Comparison of ENCODE assay signal across 9 cellular contexts in genomic region chr13:24680258-24680920, GRCh38. TPM values are rescaled to one million over a fixed set of nuclear protein-coding genes. Genes with fewer than 3 reads are reported as not detected.
DNase-seq lines count a peak whose midpoint lies in the region; ATAC-seq, FAIRE-seq and TF ChIP-seq lines count a peak whose summit lies in the region.
"Had no signal": no experiment of that assay in that cellular context is flagged by ENCODE, and none has a peak within 500 bp of the region (broad histone marks: within the 10 kb centered on the region; RNA-seq: fewer than 3 reads in every experiment).

Gene ATP12A (plus strand): TSS chr13:24680408. CDS start chr13:24680744, 336 bp downstream.

- H2BK12ac ChIP-seq in H1 (ENCODE audit: low read depth, low read length) = peak within 1 kb of the TSS; percentile 50; the same call in 1 of the 2 replicates

- TF ChIP-seq RAD21 in H1 (IDR thresholded peaks at IDR 0.05 in 1 of 2, conservative IDR thresholded peaks at IDR 0.05 in 1 of 2; ENCODE audit: low read depth in 2 of 2, low read length in 2 of 2) = peak; percentile 20 to 28; a peak in 1 of 4 replicates

- H2BK5ac ChIP-seq in H1 (ENCODE audit: low read depth, low read length) = no peak within 1 kb of the TSS

- FAIRE-seq in H1 (lab: Jason Lieb, UNC) (no peak), D721Med (lab: Jason Lieb, UNC) (no peak)

- peak within 1 kb of the TSS; percentile 86 for H4K8ac ChIP-seq in H1 (ENCODE audit: extremely low read depth, insufficient read depth, low read length)

- H3K18ac ChIP-seq in H1 (ENCODE audit: extremely low read depth, low read length) = no peak within 1 kb of the TSS; the same call in 1 of the 2 replicates

- peaks cover 3% of the 10 kb centered on the region; the same call in 1 of the 2 replicates for H3K4me1 ChIP-seq in HEK293 (ENCODE audit: control insufficient read depth, insufficient read depth, low read length)
- H3K4me1 ChIP-seq in H1 (replicated peaks in 1 of 4; ENCODE audit: control insufficient read depth in 3 of 4, insufficient read depth in 4 of 4, low read length in 3 of 4) = peaks cover 5 to 11% (median 9%) of the 10 kb centered on the region in 4 experiments; a peak in 6 of 7 replicates
- H3K4me1 ChIP-seq in ovary (ENCODE audit: insufficient read depth) = peaks cover 1% of the 10 kb centered on the region

- DNase-seq in activated CD4-positive, alpha-beta T cell treated with anti-CD3 and anti-CD28 coated beads for 48 hours = peak; percentile 46
- peak in 1 of 2 experiments; percentile 90 for DNase-seq in H1 (ENCODE audit: low read depth in 1 of 2, low spot score in 2 of 2)
- DNase-seq in ovary = no peak
- DNase-seq in DMS114 treated with DMSO at 0.1 percent for 48 hours (lab: John Stamatoyannopoulos, UW; ENCODE audit: unreplicated experiment) = no peak
- no peak for DNase-seq in D721Med (ENCODE audit: insufficient read length, low spot score)
- DNase-seq: left cardiac atrium had no signal

- H3K4me3 ChIP-seq in HEK293 (ENCODE audit: low read depth, low read length) (peak within 1 kb of the TSS; percentile 41), H1 (ENCODE audit: extremely low read depth in 1 of 4, insufficient read depth in 2 of 4, low read depth in 3 of 4, low read length in 4 of 4) (peak within 1 kb of the TSS; percentile 51 to 67 (median 57)), ovary (peak within 1 kb of the TSS; percentile 18)

- no peak within 1 kb of the TSS for H3K56ac ChIP-seq in H1 (replicated peaks; ENCODE audit: insufficient read length, low read depth, low read length)

- H2BK15ac ChIP-seq in H1 (ENCODE audit: low read length) = 0 out of 2 replicates have a peak within 1 kb of the TSS, but pooled peaks have one; percentile 16

- no peak within 1 kb of the TSS for H2BK120ac ChIP-seq in H1 (replicated peaks; ENCODE audit: low read depth, low read length)

- no peak for TF ChIP-seq EP300 in H1 (IDR thresholded peaks at IDR 0.05; ENCODE audit: borderline replicate concordance in 1 of 2, low read depth in 2 of 2, low read length in 2 of 2)
- TF ChIP-seq EP300 in ovary (IDR thresholded peaks at IDR 0.05) = no peak

- H4K5ac ChIP-seq in H1 (ENCODE audit: insufficient read length, low read depth, low read length) = no peak within 1 kb of the TSS

- no peak within 1 kb of the TSS for H3K23ac ChIP-seq in H1 (ENCODE audit: insufficient read length)

- H3K9ac ChIP-seq in H1 (replicated peaks in 1 of 4; ENCODE audit: extremely low read depth in 1 of 4, low read depth in 3 of 4, low read length in 3 of 4) = peak within 1 kb of the TSS in 2 of 4 experiments; percentile 13 to 57; a peak in 3 of 7 replicates

- no peaks in the 10 kb centered on the region for H3K79me2 ChIP-seq in H1 (ENCODE audit: control insufficient read depth in 1 of 2, insufficient read depth in 2 of 2, low read length in 2 of 2)

- peaks cover 4 to 6% of the 10 kb centered on the region in 2 experiments for H4K20me1 ChIP-seq in H1 (replicated peaks in 1 of 2; ENCODE audit: control insufficient read depth in 1 of 2, insufficient read depth in 2 of 2, low read length in 2 of 2)

- H3K36me3 ChIP-seq in HEK293 (ENCODE audit: control insufficient read depth in 2 of 2, insufficient read depth in 1 of 2, low read length in 2 of 2) = no peaks in the 10 kb centered on the region
- H3K36me3 ChIP-seq in H1 (ENCODE audit: control insufficient read depth in 2 of 4, insufficient read depth in 4 of 4, low read length in 3 of 4) = no peaks in the 10 kb centered on the region
- H3K36me3 ChIP-seq in ovary = no peaks in the 10 kb centered on the region

- peak within 1 kb of the TSS; percentile 55 to 75 for H3K4me2 ChIP-seq in H1 (ENCODE audit: insufficient read depth in 1 of 2, low read depth in 2 of 2, low read length in 2 of 2)

- H3K9me3 ChIP-seq in HEK293 (ENCODE audit: control insufficient read depth, insufficient read depth, low read depth, low read length) (no peaks in the 10 kb centered on the region), H1 (ENCODE audit: insufficient read depth in 2 of 2, low read depth in 1 of 2, low read length in 1 of 2) (no peaks in the 10 kb centered on the region), ovary (no peaks in the 10 kb centered on the region)

- H3K79me1 ChIP-seq in H1 (ENCODE audit: low read depth, low read length) = no peaks in the 10 kb centered on the region

- ATAC-seq in HG03457 (IDR thresholded peaks at IDR 0.05; ENCODE audit: unreplicated experiment) = no peak
- ATAC-seq in HG03460 (IDR thresholded peaks at IDR 0.05; ENCODE audit: unreplicated experiment) = no peak

- H4K91ac ChIP-seq in H1 (replicated peaks; ENCODE audit: insufficient read length, low read length) = no peak within 1 kb of the TSS

- H2BK20ac ChIP-seq in H1 (ENCODE audit: low read length) = no peak within 1 kb of the TSS

- no peak within 1 kb of the TSS for H2AK5ac ChIP-seq in H1 (ENCODE audit: low read depth, low read length)

- H3K27ac ChIP-seq in HEK293 (ENCODE audit: extremely low read depth, low read depth, low read length) (no peak within 1 kb of the TSS), H1 (ENCODE audit: low read depth, low read length) (no peak within 1 kb of the TSS), ovary (no peak within 1 kb of the TSS)

- TF ChIP-seq CTCF in HEK293 (tag by site-specific recombination; IDR thresholded peaks at IDR 0.05) (peak; percentile 59; the same call in 1 of the 2 replicates), H1 (IDR thresholded peaks at IDR 0.05; ENCODE audit: control extremely low read depth in 1 of 3, insufficient read depth in 1 of 3, low read depth in 1 of 3, low read length in 3 of 3) (peak; percentile 24 to 47 (median 27)), ovary (IDR thresholded peaks at IDR 0.05) (no peak), D721Med (IDR thresholded peaks at IDR 0.05; ENCODE audit: insufficient read depth, missing control alignments) (no peak)

- intact Hi-C loops in ovary (cut with DNase I) = no loop called here

- no peak for TF ChIP-seq POLR2A in H1 (IDR thresholded peaks at IDR 0.05; ENCODE audit: control extremely low read depth in 1 of 2, low read depth in 2 of 2, low read length in 2 of 2)
- no peak for TF ChIP-seq POLR2A in ovary (IDR thresholded peaks at IDR 0.05)

- H3K14ac ChIP-seq in H1 (ENCODE audit: insufficient read length) = no peak within 1 kb of the TSS

- H2AFZ ChIP-seq in H1 (ENCODE audit: low read length) = peak within 1 kb of the TSS; percentile 34; the same call in 1 of the 2 replicates

- H3K4ac ChIP-seq in H1 (replicated peaks; ENCODE audit: insufficient read length, low read depth, low read length) = no peak within 1 kb of the TSS

- H3K27me3 ChIP-seq in H1 (replicated peaks in 1 of 4; ENCODE audit: control insufficient read depth in 3 of 4, extremely low read depth in 1 of 4, insufficient read depth in 3 of 4, low read length in 3 of 4) (peaks cover 3 to 22% (median 18%) of the 10 kb centered on the region in 4 experiments), ovary (no peaks in the 10 kb centered on the region)

- H3K23me2 ChIP-seq in H1 (ENCODE audit: low read depth, low read length) = peaks cover 13% of the 10 kb centered on the region; the same call in 1 of the 2 replicates

- CTCF ChIA-PET in HEK293 (lab: Yijun Ruan, JAX) = interaction anchor here (0.5 to 1.1 kb wide), 3 partner anchors 10 to 240 kb away, joined by 3 to 7 read pairs (median 3); no protein-coding TSS in a partner anchor
- CTCF ChIA-PET in H1 (lab: Charles Lee; ENCODE audit: partially characterized antibody) = interaction anchor here (0.8 to 4.5 kb wide), 13 partner anchors 8 to 358 kb away, joined by 3 to 39 read pairs (median 4); no protein-coding TSS in a partner anchor

- POLR2A ChIA-PET in HEK293 (lab: Yijun Ruan, JAX) = interaction anchor here (0.6 kb wide), 1 partner anchor 366 kb away, joined by 3 read pairs; no protein-coding TSS in a partner anchor
- POLR2A ChIA-PET in H1 (lab: Charles Lee; ENCODE audit: partially characterized antibody) = interaction anchor here (0.6 to 1.2 kb wide), 3 partner anchors 53 to 315 kb away, joined by 3 read pairs; no protein-coding TSS in a partner anchor

- 2% methylated on average over 53 of the region's 75 CpGs; no CpG with 5 or more reads in 1 of the 2 experiments for WGBS in H1 (ENCODE audit: extremely low coverage in 1 of 2, insufficient coverage in 1 of 2, insufficient read length in 1 of 2, insufficient replicate concordance in 2 of 2, low coverage in 1 of 2, low lambda C conversion rate in 2 of 2, missing lambda C conversion rate in 1 of 2), 2 experiments
- 1% methylated on average over 27 to 75 of the region's 75 CpGs for WGBS in ovary, 3 donors

TF ChIP-seq in H1, 55 proteins besides CTCF, POLR2A, EP300 and RAD21 (continues in another document):
- no peak for TF ChIP-seq GTF2F1 (IDR thresholded peaks at IDR 0.05; ENCODE audit: borderline replicate concordance, low read depth, low read length)
- peak; percentile 33; the same call in 1 of the 2 replicates for TF ChIP-seq RBBP5 (IDR thresholded peaks at IDR 0.05; ENCODE audit: borderline replicate concordance, low read depth, low read length)
- no peak for TF ChIP-seq SAP30 (IDR thresholded peaks at IDR 0.05; ENCODE audit: insufficient read depth, insufficient replicate concordance, low read length)
- peak; percentile 59; the same call in 1 of the 2 replicates for TF ChIP-seq PHF8 (conservative IDR thresholded peaks at IDR 0.05; ENCODE audit: low read depth, low read length)
- TF ChIP-seq ASH2L (IDR thresholded peaks at IDR 0.05; ENCODE audit: low read length) = peak; percentile 77
- no peak for TF ChIP-seq SIRT6 (IDR thresholded peaks at IDR 0.05; ENCODE audit: low read length)
- 0 out of 2 replicates have a peak, but pooled peaks have one; percentile 9 for TF ChIP-seq MAX (IDR thresholded peaks at IDR 0.05)
- TF ChIP-seq TAF1 (IDR thresholded peaks at IDR 0.05; ENCODE audit: low read depth, low read length) = peak; percentile 67; the same call in 1 of the 2 replicates
- peak; percentile 63; the same call in 1 of the 2 replicates for TF ChIP-seq TBP (IDR thresholded peaks at IDR 0.05; ENCODE audit: low read depth, low read length)
- TF ChIP-seq SP1 (IDR thresholded peaks at IDR 0.05; ENCODE audit: low read depth, low read length) = no peak
- peak; percentile 97 for TF ChIP-seq KDM4A (IDR thresholded peaks at IDR 0.05; ENCODE audit: low read depth, low read length, severe bottlenecking)

RNA-seq across cellular contexts. Expression of gene ATP12A, which starts in this region (rescaled TPM):
- 0.80 and 0.84 TPM in 2 replicates for total RNA-seq in H1 (2021; fragmentation: NEBNext Ultra II Directional; extraction: Animal tissue kit (Norgen Biotek cat#: 25700))
- polyA plus RNA-seq in H1 (2011; rRNA removed) (1.3 TPM in 2 replicates), ovary (not detected)
- polyA plus RNA-seq in H1 (2011; cell fraction: cytosol; rRNA removed) = 1.4 TPM
- polyA plus RNA-seq in H1 (2011; cell fraction: nucleus; rRNA removed) = 1.6 TPM
- polyA plus RNA-seq in H1 (2012, experiment 1 of 2) = 1.1 to 1.4 TPM (median 1.2 TPM) in 4 replicates
- 0.34 TPM for polyA plus RNA-seq in H1 (2012, experiment 2 of 2)
- polyA plus RNA-seq in H1 (2013, experiment 1 of 2) = 1.6 TPM
- 1.4 TPM for polyA plus RNA-seq in H1 (2013, experiment 2 of 2)
- 2.9 and 3.0 TPM in 2 replicates for polyA minus RNA-seq in H1 (2011; rRNA and poly(A)+ RNA removed)
- polyA minus RNA-seq in H1 (2011; cell fraction: cytosol; rRNA and poly(A)+ RNA removed) = 1.7 TPM
- polyA minus RNA-seq in H1 (2011; cell fraction: nucleus; rRNA and poly(A)+ RNA removed) = 1.1 TPM
- under 1 TPM in 1 of 7 donors, not detected in 6; 0.05 TPM for total RNA-seq in ovary
- total RNA-seq: left cardiac atrium had no signal

Comparison
In these comparisons a context has a peak if more than half of its experiments do, and no peak if none do; other contexts are left out.
1. CTCF ChIP-seq: peak in HEK293 (single experiment) and H1 (3 of 3); none in ovary (0 of 3) and D721Med (single experiment).
2. Of the 6 proteins assayed by ChIP-seq in both HEK293 and H1: peak only in HEK293: SP2; only in H1: none; in both: CTCF; in neither: 4.
3. Peak in every context shown above with its lines, with median percentiles within 50 percentile points of each other: H3K4me3 ChIP-seq.